In genomic region chr13:70950664-70951063, GRCh38 we compare ENCODE assay signal across 21 cellular contexts.
A peak's percentile ranks its signal among the peaks of the same experiment; 100 is the strongest.
DNase-seq lines count a peak whose midpoint lies in the region; ATAC-seq and TF ChIP-seq lines count a peak whose summit lies in the region.
"Had no signal": no experiment of that assay in that cellular context is flagged by ENCODE, and none has a peak within 500 bp of the region (broad histone marks: within the 10 kb centered on the region; RNA-seq: fewer than 3 reads in every experiment).

No MANE protein-coding gene starts in this region.

- H3K9me3 ChIP-seq in left lung = no peaks in the 10 kb centered on the region
- H3K9me3 ChIP-seq: A549, BE2C, BLaER1 had no signal

- no peaks in the 10 kb centered on the region for H3K4me1 ChIP-seq in left lung
- H3K4me1 ChIP-seq: A549, BE2C, BLaER1 had no signal

- DNase-seq in DMS53 (lab: John Stamatoyannopoulos, UW) (peak; percentile 8), DMS53 treated with DMSO at 0.1 percent for 48 hours (lab: John Stamatoyannopoulos, UW; ENCODE audit: unreplicated experiment) (no peak), epithelial cell of esophagus (ENCODE audit: low read depth) (peak; percentile 12), left lung (no peak)
- DNase-seq: BE2C; C1 segment of cervical spinal cord; CD4-positive, alpha-beta memory T cell; CD4-positive, CD25-positive, alpha-beta regulatory T cell; CD8-positive, alpha-beta memory T cell; COR-L47; DMS 273 treated with DMSO at 0.1 percent for 48 hours; DMS153; DMS79; DND-41; EL; GDM1 had no signal

- H3K27ac ChIP-seq in left lung = no peak overlapping the region
- H3K27ac ChIP-seq: 22Rv1, A549, BLaER1 had no signal

- intact Hi-C loops in left lung (cut with DNase I) = no loop called here

- TF ChIP-seq CTCF in epithelial cell of esophagus (IDR thresholded peaks at IDR 0.05; ENCODE audit: insufficient read depth, low read depth, low read length, missing control alignments) = no peak
- no peak for TF ChIP-seq CTCF in left lung (IDR thresholded peaks at IDR 0.05)

- H3K36me3 ChIP-seq in left lung = no peaks in the 10 kb centered on the region
- H3K36me3 ChIP-seq: BE2C, BLaER1 had no signal

- ATAC-seq in left lung (peak; percentile 82), GM18498 (IDR thresholded peaks at IDR 0.05; ENCODE audit: unreplicated experiment) (no peak)
- ATAC-seq: A549, GM12878 had no signal

- H3K27me3 ChIP-seq in left lung = no peaks in the 10 kb centered on the region
- H3K27me3 ChIP-seq: BE2C, BLaER1 had no signal

- H3K4me3 ChIP-seq in epithelial cell of esophagus (ENCODE audit: low read length) = no peak overlapping the region
- H3K4me3 ChIP-seq in left lung = no peak overlapping the region
- H3K4me3 ChIP-seq: A549, BLaER1, GM12878 had no signal

Comparison
In these comparisons a context has a peak if more than half of its experiments do, and no peak if none do; other contexts are left out.
1. DNase-seq: peak in DMS53 (single experiment) and epithelial cell of esophagus (single experiment); none in DMS53 treated with DMSO at 0.1 percent for 48 hours (single experiment) and left lung (0 of 2).